In genomic region chr2:223050900-223051299, GRCh38 we compare ENCODE assay signal across 15 cellular contexts. TPM values are rescaled to one million over a fixed set of nuclear protein-coding genes. Genes with fewer than 3 reads are reported as not detected.
DNase-seq lines count a peak whose midpoint lies in the region; ATAC-seq and TF ChIP-seq lines count a peak whose summit lies in the region.
"Had no signal": no experiment of that assay in that cellular context is flagged by ENCODE, and none has a peak within 500 bp of the region (broad histone marks: within the 10 kb centered on the region; RNA-seq: fewer than 3 reads in every experiment).

No MANE protein-coding gene starts in this region.

- H4K12ac ChIP-seq in trophoblast cell (ENCODE audit: low read depth, low read length): no peak overlapping the region

- no peak overlapping the region for H3K4ac ChIP-seq in trophoblast cell (ENCODE audit: low read depth, low read length)

- peaks cover 23% of the 10 kb centered on the region for H3K27me3 Mint-ChIP-seq in T-helper 17 cell

- H3K27ac Mint-ChIP-seq in T-helper 17 cell: no peak overlapping the region

- peak overlapping the region; percentile 23 for H2BK120ac ChIP-seq in trophoblast cell (ENCODE audit: insufficient read depth, low read length, poor library complexity)

- H2AK5ac ChIP-seq in trophoblast cell (ENCODE audit: low read length): no peak overlapping the region

- H3K23ac ChIP-seq in trophoblast cell (ENCODE audit: low read length): no peak overlapping the region

- no peak overlapping the region for H3K4me2 ChIP-seq in trophoblast cell (ENCODE audit: low read length)
- H3K4me2 ChIP-seq: KMS-11 had no signal

- in situ Hi-C loops in G401 (cut with HindIII; ENCODE audit: low sequenced_read_pairs): no loop called here

- POLR2A ChIA-PET in AG04449 (lab: Yijun Ruan, JAX): interaction anchor here (0.7 kb wide), 1 partner anchor 438 kb away, joined by 3 read pairs; no protein-coding TSS in a partner anchor

- no peak overlapping the region for H3K14ac ChIP-seq in trophoblast cell (ENCODE audit: low read length)

- ATAC-seq in HG03108 (IDR thresholded peaks at IDR 0.05; ENCODE audit: unreplicated experiment) (no peak), T-helper 17 cell (no peak), left lung (no peak)

- peaks cover 2% of the 10 kb centered on the region for H3K79me2 ChIP-seq in trophoblast cell (ENCODE audit: control insufficient read depth, insufficient read depth, low read length, poor library complexity)

- no peak overlapping the region for H3K9ac ChIP-seq in trophoblast cell (ENCODE audit: low read length)
- H3K9ac ChIP-seq: KMS-11 had no signal

- H3K4me3 Mint-ChIP-seq in T-helper 17 cell: no peak overlapping the region
- H3K4me3 Mint-ChIP-seq: naive B cell had no signal

- H3K79me1 ChIP-seq in trophoblast cell (ENCODE audit: low read length): peaks cover 20% of the 10 kb centered on the region

- H2BK5ac ChIP-seq in trophoblast cell (ENCODE audit: low read depth, low read length, poor library complexity): no peak overlapping the region

- intact Hi-C loops in left lung (cut with DNase I): no loop called here

- H3K27ac ChIP-seq in trophoblast cell (ENCODE audit: low read depth, low read length) (no peak overlapping the region), left lung (peak overlapping the region in 1 of 2 donors; percentile 87)
- H3K27ac ChIP-seq: KMS-11 had no signal

- CTCF ChIA-PET in AG04449 (lab: Yijun Ruan, JAX): interaction anchor here (0.7 to 3.4 kb wide), 5 partner anchors 43 to 112 kb away, joined by 3 to 13 read pairs (median 3); no protein-coding TSS in a partner anchor

- H3K4me1 ChIP-seq in trophoblast cell (ENCODE audit: control insufficient read depth in 1 of 2, insufficient read depth in 2 of 2, low read length in 2 of 2) (peaks cover 12 to 14% of the 10 kb centered on the region in 2 experiments), left lung (peaks cover 0 to 17% of the 10 kb centered on the region in 2 donors)

- no peaks in the 10 kb centered on the region for H3K4me1 Mint-ChIP-seq in T-helper 17 cell
- H3K4me1 Mint-ChIP-seq: naive B cell had no signal

- TF ChIP-seq CTCF in AG04449 (IDR thresholded peaks at IDR 0.05; ENCODE audit: insufficient read depth, low read length, missing control alignments) (no peak), fibroblast of the aortic adventitia (IDR thresholded peaks at IDR 0.05; ENCODE audit: insufficient read depth, low read length) (no peak), left lung (IDR thresholded peaks at IDR 0.05) (no peak)

- peak overlapping the region; percentile 69 for H2BK12ac ChIP-seq in trophoblast cell (ENCODE audit: low read length)

- no CpG with 5 or more reads among the region's 3 CpGs for WGBS in trophoblast cell (ENCODE audit: extremely low coverage, insufficient coverage, insufficient read length)

- no peak overlapping the region for H2AFZ ChIP-seq in trophoblast cell (ENCODE audit: insufficient read depth, low read length, poor library complexity)

- DNase-seq in AG04449 (ENCODE audit: low read depth, low spot score) (no peak), RPMI7951 (ENCODE audit: low read depth) (peak; percentile 82), fibroblast of the aortic adventitia (ENCODE audit: low read depth) (peak; percentile 68), trophoblast cell (no peak), T-helper 17 cell (no peak), G401 (ENCODE audit: low spot score) (no peak), left lung (no peak)
- DNase-seq: activated CD8-positive, alpha-beta memory T cell treated with anti-CD3 and anti-CD28 coated beads for 24 hours; activated gamma-delta T cell treated with Interleukin-2 at 50 U/mL for 16 hours; AML-193; naive B cell; NCI-H187 treated with DMSO at 0.1 percent for 48 hours; small intestine had no signal

- no peaks in the 10 kb centered on the region for H3K9me3 ChIP-seq in trophoblast cell (ENCODE audit: insufficient read depth, low read depth, low read length)
- H3K9me3 ChIP-seq in T-helper 17 cell (ENCODE audit: control insufficient read depth, low read length, poor library complexity, severe bottlenecking): no peaks in the 10 kb centered on the region
- H3K9me3 ChIP-seq in left lung: no peaks in the 10 kb centered on the region

- H3K4me3 ChIP-seq in AG04449 (ENCODE audit: low read depth, low read length) (peak overlapping the region; percentile 62), fibroblast of the aortic adventitia (ENCODE audit: low read depth, low read length) (peak overlapping the region; percentile 80), trophoblast cell (ENCODE audit: low read depth, low read length) (no peak overlapping the region), left lung (no peak overlapping the region)

- no peak overlapping the region for H3K18ac ChIP-seq in trophoblast cell (ENCODE audit: low read length)

- H3K36me3 Mint-ChIP-seq in T-helper 17 cell (ENCODE audit: low read depth): no peaks in the 10 kb centered on the region

- no peaks in the 10 kb centered on the region for H3K36me3 ChIP-seq in trophoblast cell (ENCODE audit: control insufficient read depth in 1 of 2, insufficient read depth in 2 of 2, low read length in 2 of 2)
- H3K36me3 ChIP-seq in left lung: no peaks in the 10 kb centered on the region

- H4K8ac ChIP-seq in trophoblast cell (ENCODE audit: low read depth, low read length): no peak overlapping the region

- H3K27me3 ChIP-seq in trophoblast cell (ENCODE audit: insufficient read depth, low read length) (no peaks in the 10 kb centered on the region), left lung (no peaks in the 10 kb centered on the region)

- H4K91ac ChIP-seq in trophoblast cell (ENCODE audit: low read depth, low read length): peak overlapping the region; percentile 48

RNA-seq across cellular contexts. Expression of gene KCNE4, which starts 1.1 kb away (rescaled TPM):
- total RNA-seq in RPMI7951 (2014; rRNA removed; shearing (Covaris generic)): 13.8 and 16.4 TPM in 2 replicates
- total RNA-seq in fibroblast of the aortic adventitia (ENCODE audit: low replicate concordance): 4.1 and 22.2 TPM in 2 replicates
- polyA plus RNA-seq in trophoblast cell (2013): 1.3 and 1.5 TPM in 2 replicates
- total RNA-seq in T-helper 17 cell: not detected
- not detected in 2 replicates for total RNA-seq in G401 (2014; rRNA removed; shearing (Covaris generic))
- total RNA-seq in left lung: 1 to 10 TPM; 2.4 to 5.9 TPM

Comparison
In these comparisons a context has a peak if more than half of its experiments do, and no peak if none do; other contexts are left out.
1. DNase-seq: peak in RPMI7951 (single experiment) and fibroblast of the aortic adventitia (single experiment); none in AG04449 (single experiment), trophoblast cell (0 of 2), T-helper 17 cell (0 of 3), G401 (single experiment) and left lung (0 of 2).
2. H3K4me3 ChIP-seq: peak in AG04449 (single experiment) and fibroblast of the aortic adventitia (single experiment); none in trophoblast cell (single experiment) and left lung (0 of 2).